In genomic region chr20:36951198-36951976, GRCh38 we compare ENCODE assay signal across 8 cellular contexts. TPM values are rescaled to one million over a fixed set of nuclear protein-coding genes. Genes with fewer than 3 reads are reported as not detected.
A peak's percentile ranks its signal among the peaks of the same experiment; 100 is the strongest.
DNase-seq lines count a peak whose midpoint lies in the region; ATAC-seq and TF ChIP-seq lines count a peak whose summit lies in the region.

Gene SAMHD1 (minus strand): TSS chr20:36951708. CDS start chr20:36951643, 65 bp downstream.

- TF ChIP-seq CTCF in epithelial cell of proximal tubule (conservative IDR thresholded peaks at IDR 0.05; ENCODE audit: low read depth, low read length), result no peak

- peak; percentile 86 for ATAC-seq in GM21526 (IDR thresholded peaks at IDR 0.05; ENCODE audit: low FRiP score, unreplicated experiment)

- H3K27me3 ChIP-seq in mucosa of rectum (ENCODE audit: control insufficient read depth in 2 of 2, insufficient read depth in 2 of 2, low read length in 2 of 2), result no peaks in the 10 kb centered on the region

- DNase-seq in DMS 273 treated with DMSO at 0.1 percent for 48 hours (lab: John Stamatoyannopoulos, UW) (peak; percentile 94), HuH-7.5 (ENCODE audit: low spot score) (peak; percentile 99), OCI-M2 (lab: John Stamatoyannopoulos, UW; ENCODE audit: unreplicated experiment) (peak; percentile 90), activated T-cell treated with anti-CD3 and anti-CD28 coated beads for 48 hours (ENCODE audit: low read depth) (peak; percentile 91), epithelial cell of proximal tubule (ENCODE audit: low read depth) (peak; percentile 69)
- peak; percentile 93 for DNase-seq in stimulated activated CD8-positive, alpha-beta memory T cell treated with anti-CD3 and anti-CD28 coated beads, Interleukin-4, amount 100 ng/mL, for 48 hours

- peak within 1 kb of the TSS; percentile 74 to 91 for H3K9ac ChIP-seq in mucosa of rectum (ENCODE audit: low read depth in 1 of 2, low read length in 2 of 2)

- no peaks in the 10 kb centered on the region for H3K36me3 ChIP-seq in mucosa of rectum (ENCODE audit: control insufficient read depth in 2 of 2, insufficient read depth in 2 of 2, low read length in 2 of 2)

- H3K9me3 ChIP-seq in mucosa of rectum (ENCODE audit: control insufficient read depth in 2 of 2, low read length in 2 of 2), result no peaks in the 10 kb centered on the region

- peak within 1 kb of the TSS; percentile 79 to 91 for H3K27ac ChIP-seq in mucosa of rectum (ENCODE audit: low read depth in 2 of 2, low read length in 2 of 2)

- peak within 1 kb of the TSS; percentile 98 for H3K4me3 ChIP-seq in epithelial cell of proximal tubule (ENCODE audit: low read depth, low read length)
- peak within 1 kb of the TSS; percentile 91 to 99 for H3K4me3 ChIP-seq in mucosa of rectum (ENCODE audit: low read length in 2 of 2)

- H3K4me1 ChIP-seq in mucosa of rectum (ENCODE audit: control insufficient read depth in 2 of 2, insufficient read depth in 2 of 2, low read length in 2 of 2), result peaks cover 13 to 23% of the 10 kb centered on the region in 2 donors

RNA-seq across cellular contexts. Expression of gene SAMHD1, which starts in this region (rescaled TPM):
- total RNA-seq in epithelial cell of proximal tubule, result 21.0 and 22.0 TPM in 2 replicates

Comparison
In these comparisons a context has a peak if more than half of its experiments do, and no peak if none do; other contexts are left out.
1. Peak in every context shown above with its lines: DNase-seq, ATAC-seq, H3K4me3 ChIP-seq and H3K27ac ChIP-seq.